In genomic region chr2:118845005-118845842, GRCh38 we compare ENCODE assay signal across 13 cellular contexts. TPM values are rescaled to one million over a fixed set of nuclear protein-coding genes. Genes with fewer than 3 reads are reported as not detected.
DNase-seq lines count a peak whose midpoint lies in the region; ATAC-seq, FAIRE-seq and TF ChIP-seq lines count a peak whose summit lies in the region.
"Had no signal": no experiment of that assay in that cellular context is flagged by ENCODE, and none has a peak within 500 bp of the region (broad histone marks: within the 10 kb centered on the region; RNA-seq: fewer than 3 reads in every experiment).

No MANE protein-coding gene starts in this region.

- TF ChIP-seq EP300 in HepG2 (IDR thresholded peaks at IDR 0.05; ENCODE audit: low read depth in 2 of 2, low read length in 2 of 2) (no peak), HepG2 (CRISPR knock-in tag; IDR thresholded peaks at IDR 0.05; ENCODE audit: borderline replicate concordance) (no peak), esophagus muscularis mucosa (IDR thresholded peaks at IDR 0.05) (no peak)

- TF ChIP-seq POLR2A in breast epithelium (IDR thresholded peaks at IDR 0.05) (no peak), HepG2 (IDR thresholded peaks at IDR 0.05; ENCODE audit: insufficient read depth in 1 of 2, low read depth in 2 of 2, low read length in 2 of 2) (no peak), esophagus muscularis mucosa (IDR thresholded peaks at IDR 0.05; ENCODE audit: low read depth) (no peak)

- in situ Hi-C loops in mammary epithelial cell (cut with MboI; ENCODE audit: low sequenced_read_pairs in 2 of 2) = no loop called here
- in situ Hi-C loops in HepG2 (cut with HindIII; ENCODE audit: extremely low pct_ligation_motif_present, low pct_unique_long_range_greater_than_20kb) = no loop called here

- no peak overlapping the region for H3K4me3 Mint-ChIP-seq in activated T-helper 2 cell treated with anti-CD3 and anti-CD28 coated beads, Interferon-gamma antibody, Interleukin-2, Interleukin-4, amounts not matched to agents 10 μg/mL and 5 μg/mL and 100 μg/mL, durations not matched to agents 14 hours and 24 hours and 36 hours (ENCODE audit: low read depth)
- peak overlapping the region; percentile 32 to 61 for H3K4me3 Mint-ChIP-seq in stimulated activated naive CD8-positive, alpha-beta T cell treated with anti-CD3 and anti-CD28 coated beads, Interleukin-15, amount 100 ng/mL, for 72 hours

- peaks cover under 1% of the 10 kb centered on the region for H3K36me3 Mint-ChIP-seq in activated T-helper 2 cell treated with anti-CD3 and anti-CD28 coated beads, Interferon-gamma antibody, Interleukin-2, Interleukin-4, amounts not matched to agents 10 μg/mL and 5 μg/mL and 100 μg/mL, durations not matched to agents 14 hours and 24 hours and 36 hours (ENCODE audit: low read depth)

- no peak for TF ChIP-seq CTCF in breast epithelium (IDR thresholded peaks at IDR 0.05)
- no peak for TF ChIP-seq CTCF in mammary epithelial cell (conservative IDR thresholded peaks at IDR 0.05 in 1 of 2, IDR thresholded peaks at IDR 0.05 in 1 of 2; ENCODE audit: extremely low read depth in 1 of 2, insufficient read depth in 1 of 2, low read depth in 1 of 2, low read length in 2 of 2)
- TF ChIP-seq CTCF in HepG2 (CRISPR knock-in tag; IDR thresholded peaks at IDR 0.05) = no peak
- no peak for TF ChIP-seq CTCF in esophagus muscularis mucosa (IDR thresholded peaks at IDR 0.05)
- no peak for TF ChIP-seq CTCF in lower lobe of right lung (IDR thresholded peaks at IDR 0.05)

- H3K4me1 Mint-ChIP-seq in activated T-helper 2 cell treated with anti-CD3 and anti-CD28 coated beads, Interferon-gamma antibody, Interleukin-2, Interleukin-4, amounts not matched to agents 10 μg/mL and 5 μg/mL and 100 μg/mL, durations not matched to agents 14 hours and 24 hours and 36 hours (ENCODE audit: low read depth) = peaks cover 4% of the 10 kb centered on the region
- peaks cover 63% of the 10 kb centered on the region for H3K4me1 Mint-ChIP-seq in stimulated activated naive CD8-positive, alpha-beta T cell treated with anti-CD3 and anti-CD28 coated beads, Interleukin-15, amount 100 ng/mL, for 72 hours

- H3K9me3 Mint-ChIP-seq in activated T-helper 2 cell treated with anti-CD3 and anti-CD28 coated beads, Interferon-gamma antibody, Interleukin-2, Interleukin-4, amounts not matched to agents 10 μg/mL and 5 μg/mL and 100 μg/mL, durations not matched to agents 14 hours and 24 hours and 36 hours = no peaks in the 10 kb centered on the region
- no peaks in the 10 kb centered on the region for H3K9me3 Mint-ChIP-seq in stimulated activated naive CD8-positive, alpha-beta T cell treated with anti-CD3 and anti-CD28 coated beads, Interleukin-15, amount 100 ng/mL, for 72 hours

- dilution Hi-C loops in mammary epithelial cell (cut with HindIII; ENCODE audit: low sequenced_read_pairs) = no loop called here

- H3K27me3 ChIP-seq in breast epithelium = peaks cover 2 to 96% of the 10 kb centered on the region in 2 donors
- peaks cover 68% of the 10 kb centered on the region for H3K27me3 ChIP-seq in mammary epithelial cell (ENCODE audit: insufficient read depth, low read length)
- H3K27me3 ChIP-seq in HepG2 (ENCODE audit: control insufficient read depth in 1 of 2, insufficient read depth in 2 of 2, low read length in 2 of 2) = peaks cover 19 to 86% of the 10 kb centered on the region in 2 experiments
- H3K27me3 ChIP-seq in esophagus muscularis mucosa = peaks cover 4 to 100% (median 89%) of the 10 kb centered on the region in 4 donors
- H3K27me3 ChIP-seq in lower lobe of right lung (ENCODE audit: low read depth) = peaks cover 98% of the 10 kb centered on the region

- no peak for FAIRE-seq in HepG2 (lab: Jason Lieb, UNC)

- peak overlapping the region; percentile 52 to 63 (median 58) for H3K4me3 ChIP-seq in breast epithelium
- H3K4me3 ChIP-seq in mammary epithelial cell (replicated peaks in 1 of 3; ENCODE audit: insufficient read depth in 1 of 3, low read depth in 2 of 3, low read length in 3 of 3) = no peak overlapping the region
- no peak overlapping the region for H3K4me3 ChIP-seq in HepG2 (replicated peaks in 1 of 3; ENCODE audit: insufficient read depth in 1 of 3, low read depth in 2 of 3, low read length in 3 of 3)
- no peak overlapping the region for H3K4me3 ChIP-seq in esophagus muscularis mucosa
- H3K4me3 ChIP-seq in lower lobe of right lung = no peak overlapping the region

- H3K9ac ChIP-seq in mammary epithelial cell (ENCODE audit: insufficient read depth, low read length) = no peak overlapping the region
- no peak overlapping the region for H3K9ac ChIP-seq in HepG2 (ENCODE audit: insufficient read depth, low read depth, low read length)

- no peak for TF ChIP-seq RAD21 in HepG2 (CRISPR knock-in tag; IDR thresholded peaks at IDR 0.05)

- peaks cover 76% of the 10 kb centered on the region for H3K27me3 Mint-ChIP-seq in activated T-helper 2 cell treated with anti-CD3 and anti-CD28 coated beads, Interferon-gamma antibody, Interleukin-2, Interleukin-4, amounts not matched to agents 10 μg/mL and 5 μg/mL and 100 μg/mL, durations not matched to agents 14 hours and 24 hours and 36 hours (ENCODE audit: low read depth)
- peaks cover 93% of the 10 kb centered on the region for H3K27me3 Mint-ChIP-seq in stimulated activated naive CD8-positive, alpha-beta T cell treated with anti-CD3 and anti-CD28 coated beads, Interleukin-15, amount 100 ng/mL, for 72 hours

- H3K27ac Mint-ChIP-seq in activated T-helper 2 cell treated with anti-CD3 and anti-CD28 coated beads, Interferon-gamma antibody, Interleukin-2, Interleukin-4, amounts not matched to agents 10 μg/mL and 5 μg/mL and 100 μg/mL, durations not matched to agents 14 hours and 24 hours and 36 hours = peak overlapping the region; percentile 17
- H3K27ac Mint-ChIP-seq in stimulated activated naive CD8-positive, alpha-beta T cell treated with anti-CD3 and anti-CD28 coated beads, Interleukin-15, amount 100 ng/mL, for 72 hours = no peak overlapping the region

- H3K79me2 ChIP-seq in mammary epithelial cell (ENCODE audit: insufficient read depth, low read length) (no peaks in the 10 kb centered on the region), HepG2 (ENCODE audit: insufficient read depth, low read length) (no peaks in the 10 kb centered on the region)

- CTCF ChIA-PET in mammary epithelial cell (lab: Charles Lee; ENCODE audit: low non-redundant PET) = interaction anchor here (0.6 kb wide), 1 partner anchor 623 kb away, joined by 3 read pairs; no protein-coding TSS in a partner anchor
- CTCF ChIA-PET in HepG2 (lab: Yijun Ruan, JAX; ENCODE audit: low intra/inter-chr PET ratio, low total read pairs) = no interaction called here

- POLR2A ChIA-PET in HepG2 (lab: Yijun Ruan, JAX) = no interaction called here

- H3K4me1 ChIP-seq in breast epithelium (peaks cover 0 to 11% of the 10 kb centered on the region in 2 donors), mammary epithelial cell (ENCODE audit: insufficient read depth, low read length) (peaks cover 4% of the 10 kb centered on the region), HepG2 (ENCODE audit: insufficient read depth, low read length) (no peaks in the 10 kb centered on the region), esophagus muscularis mucosa (peaks cover 38 to 81% (median 66%) of the 10 kb centered on the region in 4 donors), lower lobe of right lung (peaks cover 37% of the 10 kb centered on the region)

- intact Hi-C loops in breast epithelium (cut with DNase I; ENCODE audit: low total_unique reads) = no loop called here
- intact Hi-C loops in mammary epithelial cell (cut with micrococcal nuclease) = no loop called here
- intact Hi-C loops in activated T-helper 2 cell treated with anti-CD3 and anti-CD28 coated beads, Interferon-gamma antibody, Interleukin-2, Interleukin-4, amounts not matched to agents 10 μg/mL and 5 μg/mL and 100 μg/mL, durations not matched to agents 14 hours and 24 hours and 36 hours (cut with micrococcal nuclease) = no loop called here
- intact Hi-C loops in HepG2 (cut with micrococcal nuclease; ENCODE audit: unreplicated experiment) = no loop called here
- intact Hi-C loops in esophagus muscularis mucosa (cut with DNase I) = no loop called here
- intact Hi-C loops in lower lobe of right lung (cut with DNase I) = no loop called here

- H3K36me3 ChIP-seq in breast epithelium (no peaks in the 10 kb centered on the region), mammary epithelial cell (ENCODE audit: insufficient read depth, low read length) (no peaks in the 10 kb centered on the region), HepG2 (replicated peaks in 1 of 2; ENCODE audit: control insufficient read depth in 1 of 2, insufficient read depth in 2 of 2, low read length in 2 of 2) (no peaks in the 10 kb centered on the region), esophagus muscularis mucosa (no peaks in the 10 kb centered on the region), lower lobe of right lung (no peaks in the 10 kb centered on the region)
- H3K36me3 ChIP-seq: WERI-Rb-1 had no signal

- H2AFZ ChIP-seq in mammary epithelial cell (ENCODE audit: low read depth, low read length) (no peak overlapping the region), HepG2 (ENCODE audit: low read length) (no peak overlapping the region)

- H3K27ac ChIP-seq in breast epithelium (peak overlapping the region in 1 of 2 donors; percentile 66), mammary epithelial cell (ENCODE audit: insufficient read depth, low read depth, low read length) (no peak overlapping the region), HepG2 (ENCODE audit: extremely low read length, insufficient read depth, low read length) (no peak overlapping the region), esophagus muscularis mucosa (replicated peaks in 1 of 4) (no peak overlapping the region), lower lobe of right lung (no peak overlapping the region)
- H3K27ac ChIP-seq: WERI-Rb-1 had no signal

- BruUV-seq in mammary epithelial cell (replicated peaks; lab: Mats Ljungman, UMichigan) (no TSS peak), HepG2 (replicated peaks; lab: Mats Ljungman, UMichigan) (no TSS peak)

- H4K20me1 ChIP-seq in mammary epithelial cell (ENCODE audit: insufficient read depth, low read length) = peaks cover 2% of the 10 kb centered on the region
- H4K20me1 ChIP-seq in HepG2 (ENCODE audit: insufficient read depth, low read length) = no peaks in the 10 kb centered on the region

- H3K9me3 ChIP-seq in breast epithelium (no peaks in the 10 kb centered on the region), mammary epithelial cell (replicated peaks; ENCODE audit: insufficient read depth, low read length) (no peaks in the 10 kb centered on the region), HepG2 (ENCODE audit: low read length) (no peaks in the 10 kb centered on the region), esophagus muscularis mucosa (no peaks in the 10 kb centered on the region), lower lobe of right lung (no peaks in the 10 kb centered on the region)

- DNase-seq in breast epithelium (ENCODE audit: low spot score in 2 of 2) = no peak
- no peak for DNase-seq in mammary epithelial cell
- no peak for DNase-seq in activated T-helper 2 cell treated with anti-CD3 and anti-CD28 coated beads, Interferon-gamma antibody, Interleukin-2, Interleukin-4, amounts not matched to agents 10 μg/mL and 5 μg/mL and 100 μg/mL, durations not matched to agents 14 hours and 24 hours and 36 hours (ENCODE audit: low spot score)
- no peak for DNase-seq in HepG2 (ENCODE audit: low spot score)
- DNase-seq in stimulated activated naive CD8-positive, alpha-beta T cell treated with anti-CD3 and anti-CD28 coated beads, Interleukin-15, amount 100 ng/mL, for 72 hours = no peak
- DNase-seq in hepatic stellate cell (ENCODE audit: low spot score) = no peak
- DNase-seq in esophagus muscularis mucosa (ENCODE audit: extremely low spot score) = no peak
- no peak for DNase-seq in lower lobe of right lung
- DNase-seq: amniotic stem cell, NCI-H1417 treated with DMSO at 0.1 percent for 48 hours, OCI-M1, WERI-Rb-1 had no signal

- H3K4me2 ChIP-seq in mammary epithelial cell (ENCODE audit: insufficient read depth, low read depth, low read length) (no peak overlapping the region), HepG2 (ENCODE audit: low read depth, low read length) (no peak overlapping the region)

- 37% methylated on average over 24 of the region's 58 CpGs for WGBS in mammary epithelial cell (ENCODE audit: low coverage, missing lambda C conversion rate)
- 55% methylated on average over 50 of the region's 58 CpGs for WGBS in HepG2 (ENCODE audit: low lambda C conversion rate)
- WGBS in esophagus muscularis mucosa = 11% methylated on average over 47 of the region's 58 CpGs

- ATAC-seq in HepG2 (peak; percentile 32; the same call in 2 of the 3 replicates), lower lobe of right lung (no peak)
- no peak for ATAC-seq in stimulated activated naive CD8-positive, alpha-beta T cell treated with anti-CD3 and anti-CD28 coated beads, Interleukin-15, amount 100 ng/mL, for 72 hours

RNA-seq across cellular contexts. Expression of gene EN1, which starts 2.2 kb away (rescaled TPM):
- total RNA-seq in breast epithelium (1 to 10 TPM in 2 of 3 donors, under 1 TPM in 1; 0.29 to 6.4 (median 1.6) TPM), mammary epithelial cell (under 1 TPM in 1 of 2 donors, not detected in 1; 0.33 TPM), HepG2 (2016; rRNA removed; fragmentation: Illumina TruSeq; extraction: Trizol) (not detected in 2 replicates), esophagus muscularis mucosa (under 1 TPM in 3 of 4 donors, not detected in 1; 0.11 to 0.17 (median 0.13) TPM), lower lobe of right lung (0.15 TPM)
- polyA plus RNA-seq in mammary epithelial cell (not detected), HepG2 (2011; rRNA removed) (not detected in 2 replicates)
- not detected for polyA minus RNA-seq in mammary epithelial cell
- total RNA-seq in activated T-helper 2 cell treated with anti-CD3 and anti-CD28 coated beads, Interferon-gamma antibody, Interleukin-2, Interleukin-4, amounts not matched to agents 10 μg/mL and 5 μg/mL and 100 μg/mL, durations not matched to agents 14 hours and 24 hours and 36 hours = not detected in 2 replicates
- total RNA-seq in HepG2 (2016; cell fraction: cytosol; rRNA removed; fragmentation: Illumina TruSeq; extraction: Trizol; ENCODE audit: low read depth) = not detected in 2 replicates
- not detected in 2 replicates for total RNA-seq in HepG2 (2016; cell fraction: insoluble cytoplasmic fraction; rRNA removed; fragmentation: Illumina TruSeq; extraction: Trizol)
- not detected in 2 replicates for total RNA-seq in HepG2 (2016; cell fraction: membrane; rRNA removed; fragmentation: Illumina TruSeq; extraction: Trizol)
- not detected in 2 replicates for total RNA-seq in HepG2 (2016; cell fraction: nucleus; rRNA removed; fragmentation: Illumina TruSeq; extraction: Trizol)
- not detected in 2 replicates for polyA plus RNA-seq in HepG2 (2011; cell fraction: cytosol; rRNA removed)
- not detected in 2 replicates for polyA plus RNA-seq in HepG2 (2011; cell fraction: nucleus; rRNA removed)
- not detected in 2 replicates for polyA plus RNA-seq in HepG2 (2012)
- polyA plus RNA-seq in HepG2 (2016; cell fraction: cytosol; fragmentation: Illumina TruSeq; extraction: Trizol; ENCODE audit: low read depth) = not detected in 2 replicates
- polyA plus RNA-seq in HepG2 (2016; cell fraction: insoluble cytoplasmic fraction; fragmentation: Illumina TruSeq; extraction: Trizol; ENCODE audit: low read depth) = not detected in 2 replicates
- not detected in 2 replicates for polyA plus RNA-seq in HepG2 (2016; cell fraction: membrane; fragmentation: Illumina TruSeq; extraction: Trizol; ENCODE audit: low read depth)
- polyA plus RNA-seq in HepG2 (2016; cell fraction: nucleus; fragmentation: Illumina TruSeq; extraction: Trizol; ENCODE audit: insufficient read depth, low read depth) = not detected in 2 replicates
- not detected in 2 replicates for polyA minus RNA-seq in HepG2 (2011; rRNA and poly(A)+ RNA removed; ENCODE audit: low replicate concordance)
- not detected in 2 replicates for polyA minus RNA-seq in HepG2 (2011; cell fraction: cytosol; rRNA and poly(A)+ RNA removed)
- polyA minus RNA-seq in HepG2 (2011; cell fraction: nucleus; rRNA and poly(A)+ RNA removed) = not detected in 2 replicates
- total RNA-seq: HT-29 had no signal

Comparison
In these comparisons a context has a peak if more than half of its experiments do, and no peak if none do; other contexts are left out.
1. H3K4me3 ChIP-seq: peak in breast epithelium (3 of 3); none in mammary epithelial cell (0 of 3), HepG2 (0 of 3), esophagus muscularis mucosa (0 of 4) and lower lobe of right lung (single experiment).